In the genomic region with DNA sequence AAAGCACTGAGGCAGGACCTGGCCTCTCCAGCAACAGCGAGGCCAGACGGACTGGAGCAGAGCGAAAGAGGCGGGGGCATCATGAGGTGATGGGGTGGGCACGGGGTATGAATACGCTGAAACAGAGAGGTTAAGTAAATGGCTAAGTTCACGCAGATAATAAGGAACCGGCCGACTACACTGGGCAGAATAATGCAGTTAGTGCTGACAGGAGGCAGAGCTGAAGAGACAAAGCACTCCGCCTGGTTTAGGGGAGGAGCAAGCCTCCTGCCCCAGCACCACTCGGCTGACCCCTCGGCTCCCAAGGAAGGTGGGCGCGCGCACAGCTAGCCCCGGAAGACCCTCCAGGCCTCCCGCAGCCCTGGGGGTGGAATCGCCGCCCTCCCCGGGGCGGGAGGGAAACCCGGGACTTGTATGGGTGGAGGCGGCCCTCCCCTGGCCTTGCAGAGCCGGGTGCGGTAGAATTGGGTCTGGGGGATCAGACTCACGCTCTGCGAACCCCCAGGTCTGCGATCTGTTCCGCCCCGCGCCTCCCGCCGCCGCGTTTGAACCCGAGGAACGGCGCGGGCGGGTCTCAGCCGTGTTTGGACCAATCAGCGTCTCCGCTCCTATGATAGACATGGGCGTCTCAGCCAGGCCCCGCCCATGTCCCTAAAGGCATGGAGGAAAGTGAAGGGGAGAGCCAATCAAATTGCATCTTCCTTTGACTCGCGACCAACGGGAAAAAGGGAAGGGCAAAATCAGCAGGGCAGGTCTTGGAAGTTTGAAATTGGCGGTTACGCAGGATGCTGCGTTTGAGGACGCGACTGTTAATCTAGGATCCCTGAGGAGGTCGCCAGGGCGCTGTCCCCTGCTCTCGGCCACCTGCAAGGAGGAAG, we compare ENCODE assay signal across 8 cellular contexts. TPM values are rescaled to one million over a fixed set of nuclear protein-coding genes. Genes with fewer than 3 reads are reported as not detected.
DNase-seq lines count a peak whose midpoint lies in the region; ATAC-seq and TF ChIP-seq lines count a peak whose summit lies in the region.

Gene CIT (minus strand): TSS at position 560 of the 878 bp plus-strand sequence. CDS start 1,152 bp downstream, outside the sequence.

- H3K9me3 Mint-ChIP-seq in activated naive CD4-positive, alpha-beta T cell treated with anti-CD3 and anti-CD28 coated beads for 36 hours, result no peaks in the 10 kb centered on the region

- DNase-seq in NCI-H1048 (lab: John Stamatoyannopoulos, UW) (peak; percentile 94), SK-N-MC (ENCODE audit: low read depth, low spot score) (peak; percentile 83), globus pallidus (ENCODE audit: low spot score) (peak; percentile 86), nucleus accumbens (lab: John Stamatoyannopoulos, UW) (peak; percentile 4 to 93 (median 72)), suprapubic skin (ENCODE audit: low spot score in 2 of 2) (peak; percentile 89 to 91)
- peak; percentile 94 for DNase-seq in activated naive CD4-positive, alpha-beta T cell treated with anti-CD3 and anti-CD28 coated beads for 36 hours

- CTCF ChIA-PET in activated naive CD4-positive, alpha-beta T cell treated with anti-CD3 and anti-CD28 coated beads for 36 hours (lab: Charles Lee), result interaction anchor here (0.6 kb wide), 1 partner anchor 23 kb away, joined by 5 read pairs; no protein-coding TSS in a partner anchor

- H3K4me3 Mint-ChIP-seq in activated naive CD4-positive, alpha-beta T cell treated with anti-CD3 and anti-CD28 coated beads for 36 hours, result peak within 1 kb of the TSS; percentile 97

- H3K27me3 ChIP-seq in suprapubic skin, result no peaks in the 10 kb centered on the region

- H3K36me3 Mint-ChIP-seq in activated naive CD4-positive, alpha-beta T cell treated with anti-CD3 and anti-CD28 coated beads for 36 hours (ENCODE audit: low read depth), result peaks cover 24% of the 10 kb centered on the region

- peak; percentile 99 for ATAC-seq in HG02588 (IDR thresholded peaks at IDR 0.05; ENCODE audit: unreplicated experiment)

- H3K4me3 ChIP-seq in GM08714 (ENCODE audit: low read length), result peak within 1 kb of the TSS; percentile 85
- peak within 1 kb of the TSS; percentile 88 for H3K4me3 ChIP-seq in SK-N-MC
- peak within 1 kb of the TSS; percentile 96 for H3K4me3 ChIP-seq in suprapubic skin

- no peak for TF ChIP-seq POLR2A in suprapubic skin (IDR thresholded peaks at IDR 0.05)

- no peaks in the 10 kb centered on the region for H3K27me3 Mint-ChIP-seq in activated naive CD4-positive, alpha-beta T cell treated with anti-CD3 and anti-CD28 coated beads for 36 hours (ENCODE audit: low read depth)

- H3K27ac ChIP-seq in SK-N-MC, result no peak within 1 kb of the TSS
- no peak within 1 kb of the TSS for H3K27ac ChIP-seq in suprapubic skin

- no peak for TF ChIP-seq EP300 in suprapubic skin (IDR thresholded peaks at IDR 0.05)

- TF ChIP-seq CTCF in suprapubic skin (IDR thresholded peaks at IDR 0.05), result no peak

- peaks cover 13% of the 10 kb centered on the region for H3K4me1 Mint-ChIP-seq in activated naive CD4-positive, alpha-beta T cell treated with anti-CD3 and anti-CD28 coated beads for 36 hours (ENCODE audit: low read depth)

- H3K36me3 ChIP-seq in SK-N-MC (ENCODE audit: insufficient read depth, low read length) (peaks cover 28% of the 10 kb centered on the region; the same call in 1 of the 2 replicates), suprapubic skin (no peaks in the 10 kb centered on the region)

- peaks cover 11% of the 10 kb centered on the region for H3K4me1 ChIP-seq in suprapubic skin

- peak within 1 kb of the TSS; percentile 79 for H3K9ac ChIP-seq in SK-N-MC (ENCODE audit: insufficient read length)

- H3K9me3 ChIP-seq in SK-N-MC (ENCODE audit: low read depth, low read length), result no peaks in the 10 kb centered on the region
- H3K9me3 ChIP-seq in suprapubic skin, result no peaks in the 10 kb centered on the region

- intact Hi-C loops in activated naive CD4-positive, alpha-beta T cell treated with anti-CD3 and anti-CD28 coated beads for 36 hours (cut with micrococcal nuclease), result loop anchor here (1.0 to 2.0 kb wide), 6 partner anchors 25 to 244 kb away; no protein-coding TSS in a partner anchor

- H3K27ac Mint-ChIP-seq in activated naive CD4-positive, alpha-beta T cell treated with anti-CD3 and anti-CD28 coated beads for 36 hours, result peak within 1 kb of the TSS; percentile 42

- WGBS in suprapubic skin, result 2% methylated on average over 30 of the region's 56 CpGs

RNA-seq across cellular contexts. Expression of gene CIT, which starts in this region (rescaled TPM):
- total RNA-seq in activated naive CD4-positive, alpha-beta T cell treated with anti-CD3 and anti-CD28 coated beads for 36 hours, result 10 to 100 TPM; 78.6 to 78.8 TPM
- total RNA-seq in suprapubic skin, result 10 to 100 TPM in 2 of 4 donors, 1 to 10 TPM in 2; 6.1 to 20.3 (median 10.0) TPM
